ENCODE assay signal across 8 cellular contexts in genomic region chr17:17356149-17356930, GRCh38. TPM values are rescaled to one million over a fixed set of nuclear protein-coding genes. Genes with fewer than 3 reads are reported as not detected.
DNase-seq lines count a peak whose midpoint lies in the region; ATAC-seq, FAIRE-seq and TF ChIP-seq lines count a peak whose summit lies in the region.

No MANE protein-coding gene starts in this region.

- CTCF ChIA-PET in activated B cell treated with CpG ODN at 0.5 μM for 24 hours (lab: Charles Lee), result interaction anchor here (0.9 to 4.2 kb wide), 5 partner anchors 11 to 286 kb away, joined by 3 to 52 read pairs (median 5); no protein-coding TSS in a partner anchor

- dilution Hi-C loops in keratinocyte (cut with MboI; ENCODE audit: extremely low pct_ligation_motif_present, low sequenced_read_pairs), result no loop called here

- H3K9me2 ChIP-seq in GM23338 (ENCODE audit: insufficient read depth), result no peaks in the 10 kb centered on the region

- H3K27me3 ChIP-seq in GM23338 (ENCODE audit: insufficient read depth), result no peaks in the 10 kb centered on the region
- peaks cover 6% of the 10 kb centered on the region for H3K27me3 ChIP-seq in keratinocyte (ENCODE audit: control insufficient read depth, extremely low read depth, insufficient read depth, low read length)

- H2AFZ ChIP-seq in GM23338, result peak overlapping the region; percentile 96
- H2AFZ ChIP-seq in keratinocyte (ENCODE audit: control insufficient read depth, low read length), result no peak overlapping the region

- no peaks in the 10 kb centered on the region for H3K9me1 ChIP-seq in keratinocyte (ENCODE audit: control insufficient read depth, extremely low read depth, insufficient read depth, low read length)

- H4K20me1 ChIP-seq in GM23338 (replicated peaks; ENCODE audit: insufficient read depth) (no peaks in the 10 kb centered on the region), keratinocyte (ENCODE audit: control insufficient read depth, extremely low read depth, insufficient read depth, low read length) (no peaks in the 10 kb centered on the region)

- intact Hi-C loops in activated B cell treated with CpG ODN at 0.5 μM for 24 hours (cut with micrococcal nuclease), result loop anchor here (1.0 to 5.0 kb wide), 4 partner anchors 84 to 682 kb away; partner anchors contain the start of genes ATPAF2 and GID4

- ATAC-seq in GM23338 (peak; percentile 87), activated B cell treated with CpG ODN at 0.5 μM for 24 hours (ENCODE audit: low read depth) (peak; percentile 88), HG02885 (IDR thresholded peaks at IDR 0.05; ENCODE audit: poor library complexity, unreplicated experiment) (no peak)

- H3K9ac ChIP-seq in keratinocyte (ENCODE audit: control insufficient read depth, extremely low read depth, insufficient read depth, low read length), result no peak overlapping the region

- DNase-seq in AG08395 (ENCODE audit: low spot score), result peak; percentile 90
- peak; percentile 92 for DNase-seq in GM23338 (ENCODE audit: low spot score)
- DNase-seq in NCI-H2227 treated with DMSO at 0.1 percent for 48 hours (lab: John Stamatoyannopoulos, UW), result peak; percentile 77
- DNase-seq in activated B cell treated with CpG ODN at 0.5 μM for 24 hours, result peak; percentile 42
- DNase-seq in cardiac fibroblast (ENCODE audit: low read depth in 2 of 2), result peak; percentile 91 to 93
- DNase-seq in keratinocyte (ENCODE audit: low read depth, low spot score), result peak; percentile 45
- DNase-seq in stimulated activated CD4-positive, alpha-beta T cell treated with anti-CD3 and anti-CD28 coated beads, Interleukin-1b, Interleukin-23, amount 100 ng/mL, for 24 hours (ENCODE audit: low read depth in 4 of 4, low spot score in 1 of 4), result peak; percentile 23 to 46 (median 42)

- H3K4me3 ChIP-seq in GM23338, result no peak overlapping the region
- no peak overlapping the region for H3K4me3 ChIP-seq in cardiac fibroblast (replicated peaks in 1 of 2; ENCODE audit: low read depth in 2 of 2, low read length in 2 of 2)
- H3K4me3 ChIP-seq in keratinocyte (ENCODE audit: control insufficient read depth in 2 of 3, extremely low read depth in 1 of 3, insufficient read depth in 2 of 3, low read depth in 1 of 3, low read length in 3 of 3), result no peak overlapping the region

- peak; percentile 62 for FAIRE-seq in keratinocyte (lab: Jason Lieb, UNC)

- TF ChIP-seq CTCF in GM23338 (conservative IDR thresholded peaks at IDR 0.05; ENCODE audit: low read depth in 2 of 2) (peak; percentile 98 to 99), activated B cell treated with CpG ODN at 0.5 μM for 24 hours (IDR thresholded peaks at IDR 0.05) (peak; percentile 81), cardiac fibroblast (IDR thresholded peaks at IDR 0.05; ENCODE audit: low read depth, low read length) (peak; percentile 100), keratinocyte (optimal IDR thresholded peaks at IDR 0.05 in 1 of 3, IDR thresholded peaks at IDR 0.05 in 1 of 3, conservative IDR thresholded peaks at IDR 0.05 in 1 of 3; ENCODE audit: extremely low read depth in 1 of 3, insufficient read depth in 2 of 3, low read length in 3 of 3) (peak; percentile 99 to 100 (median 100))

- peaks cover 16% of the 10 kb centered on the region for H3K27me3 Mint-ChIP-seq in GM23338 (ENCODE audit: insufficient read depth, low read depth, poor library complexity)
- peaks cover 3% of the 10 kb centered on the region for H3K27me3 Mint-ChIP-seq in activated B cell treated with CpG ODN at 0.5 μM for 24 hours

- no peak overlapping the region for H3K4me3 Mint-ChIP-seq in GM23338
- no peak overlapping the region for H3K4me3 Mint-ChIP-seq in activated B cell treated with CpG ODN at 0.5 μM for 24 hours

- H3K36me3 ChIP-seq in GM23338 (ENCODE audit: insufficient read depth), result no peaks in the 10 kb centered on the region
- H3K36me3 ChIP-seq in keratinocyte (ENCODE audit: control insufficient read depth in 2 of 2, extremely low read depth in 1 of 2, insufficient read depth in 2 of 2, low read length in 2 of 2), result no peaks in the 10 kb centered on the region

- POLR2A ChIA-PET in activated B cell treated with CpG ODN at 0.5 μM for 24 hours (lab: Charles Lee), result no interaction called here

- H3F3A ChIP-seq in GM23338 (replicated peaks; ENCODE audit: low read depth), result no peaks in the 10 kb centered on the region

- H3K27ac Mint-ChIP-seq in GM23338, result no peak overlapping the region
- no peak overlapping the region for H3K27ac Mint-ChIP-seq in activated B cell treated with CpG ODN at 0.5 μM for 24 hours

- H3K27ac ChIP-seq in GM23338 (ENCODE audit: low read depth) (no peak overlapping the region), keratinocyte (ENCODE audit: control insufficient read depth, insufficient read depth, low read length) (no peak overlapping the region)

- H3K36me3 Mint-ChIP-seq in GM23338 (ENCODE audit: low read depth) (no peaks in the 10 kb centered on the region), activated B cell treated with CpG ODN at 0.5 μM for 24 hours (ENCODE audit: low read depth) (no peaks in the 10 kb centered on the region)

- H3K9me3 ChIP-seq in keratinocyte (ENCODE audit: control insufficient read depth, low read depth, low read length), result no peaks in the 10 kb centered on the region

- H3K79me2 ChIP-seq in GM23338 (replicated peaks; ENCODE audit: insufficient read depth) (no peaks in the 10 kb centered on the region), keratinocyte (ENCODE audit: control insufficient read depth, insufficient read depth, low read length) (no peaks in the 10 kb centered on the region)

- H3K4me2 ChIP-seq in GM23338 (no peak overlapping the region), keratinocyte (ENCODE audit: control insufficient read depth, extremely low read depth, insufficient read depth, low read depth, low read length) (no peak overlapping the region)

- H3K4me1 ChIP-seq in GM23338 (ENCODE audit: insufficient read depth) (no peaks in the 10 kb centered on the region; the same call in 1 of the 2 replicates), keratinocyte (ENCODE audit: control insufficient read depth, extremely low read depth, insufficient read depth, low read length) (peaks cover 3% of the 10 kb centered on the region)

- H3K4me1 Mint-ChIP-seq in GM23338, result peaks cover 7% of the 10 kb centered on the region
- H3K4me1 Mint-ChIP-seq in activated B cell treated with CpG ODN at 0.5 μM for 24 hours, result no peaks in the 10 kb centered on the region

- H3K9me3 Mint-ChIP-seq in GM23338, result peaks cover 12% of the 10 kb centered on the region
- peaks cover 6% of the 10 kb centered on the region for H3K9me3 Mint-ChIP-seq in activated B cell treated with CpG ODN at 0.5 μM for 24 hours

RNA-seq across cellular contexts. Expression of gene NT5M, which starts 53.2 kb away (rescaled TPM):
- total RNA-seq in GM23338 (2014; rRNA removed; shearing (Covaris generic)), result 10.6 and 14.7 TPM in 2 replicates
- 6.0 and 6.1 TPM in 2 replicates for polyA plus RNA-seq in GM23338 (2016; fragmentation: Nextera tagmentation; extraction: Ambion mirVana)
- 0.71 and 0.93 TPM in 2 replicates for total RNA-seq in activated B cell treated with CpG ODN at 0.5 μM for 24 hours
- 0.16 to 0.36 TPM (median 0.20 TPM) in 3 replicates for polyA plus RNA-seq in keratinocyte
- polyA plus RNA-seq in keratinocyte (2011; ENCODE audit: low read depth), result 0.31 TPM
- polyA plus RNA-seq in keratinocyte (2011; cell fraction: cytosol; rRNA removed), result 0.19 and 0.55 TPM in 2 replicates
- polyA plus RNA-seq in keratinocyte (2011; cell fraction: nucleus; rRNA removed), result 0.25 and 0.35 TPM in 2 replicates
- polyA plus RNA-seq in keratinocyte (2012; ENCODE audit: low replicate concordance), result 0.26 and 1.1 TPM in 2 replicates
- polyA minus RNA-seq in keratinocyte, result 0.38 to 0.95 TPM in 2 of 3 replicates, not detected in the other
- polyA minus RNA-seq in keratinocyte (2011; cell fraction: cytosol; rRNA and poly(A)+ RNA removed), result not detected
- not detected in 2 replicates for polyA minus RNA-seq in keratinocyte (2011; cell fraction: nucleus; rRNA and poly(A)+ RNA removed)

Comparison
In these comparisons a context has a peak if more than half of its experiments do, and no peak if none do; other contexts are left out.
1. DNase-seq: peak in every context shown above with its lines; median percentile 92 in GM23338; 92 in cardiac fibroblast; 90 in AG08395; 77 in NCI-H2227 treated with DMSO at 0.1 percent for 48 hours; 45 in keratinocyte; 42 in activated B cell treated with CpG ODN at 0.5 μM for 24 hours; 42 in stimulated activated CD4-positive, alpha-beta T cell treated with anti-CD3 and anti-CD28 coated beads, Interleukin-1b, Interleukin-23, amount 100 ng/mL, for 24 hours.